Comparison of ENCODE assay signal across 1 cellular context in the genomic region with DNA sequence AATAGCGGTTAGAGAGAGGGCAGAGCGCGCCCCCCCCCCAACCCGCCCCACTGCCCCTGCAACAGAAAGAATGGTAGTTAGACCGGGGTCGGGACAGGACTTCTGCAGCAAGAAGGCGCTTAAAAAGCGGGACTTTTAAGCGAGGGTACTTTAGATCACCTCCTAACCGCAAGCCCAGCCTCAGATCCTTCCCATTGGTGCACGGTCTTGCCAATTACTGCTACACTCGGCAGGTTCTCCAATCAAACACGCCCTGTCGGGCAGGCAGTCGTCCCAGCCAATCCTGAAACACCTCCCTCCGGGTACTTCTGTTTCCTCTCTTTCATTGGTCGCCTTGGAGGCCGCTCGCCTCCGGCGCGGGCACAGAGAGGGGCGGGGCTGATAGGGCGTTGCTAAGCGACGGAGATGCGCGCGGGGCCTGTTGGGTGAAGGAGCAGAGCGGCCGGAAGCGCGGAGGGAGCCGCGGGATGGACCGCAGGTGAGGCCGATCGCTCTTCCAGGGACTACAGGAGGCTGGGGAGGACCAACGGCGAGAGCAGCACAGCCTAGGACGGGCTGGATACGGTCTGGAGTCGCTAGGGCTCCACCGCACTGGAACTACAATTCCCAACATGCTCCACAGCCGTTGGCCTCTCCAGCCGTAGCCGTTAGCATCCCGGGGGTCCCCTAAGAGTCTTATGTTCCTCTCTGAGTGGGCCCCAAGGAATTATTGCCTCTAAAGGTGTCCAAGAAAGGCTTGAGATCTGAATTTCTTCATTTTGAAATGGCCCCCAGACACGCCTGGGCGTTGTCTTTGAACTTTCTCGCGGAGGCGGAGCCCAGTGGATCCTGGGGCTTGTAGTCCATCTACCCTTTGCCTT.
TF ChIP-seq lines count a peak whose summit lies in the region.

A gene (plus strand): TSS at position 428 of the 860 bp plus-strand sequence. CDS start 40 bp downstream, at position 468.

TF ChIP-seq in HepG2, 621 proteins besides CTCF, POLR2A, EP300 and RAD21 (continued from another document and continues in another):
- TF ChIP-seq, protein P1, sequence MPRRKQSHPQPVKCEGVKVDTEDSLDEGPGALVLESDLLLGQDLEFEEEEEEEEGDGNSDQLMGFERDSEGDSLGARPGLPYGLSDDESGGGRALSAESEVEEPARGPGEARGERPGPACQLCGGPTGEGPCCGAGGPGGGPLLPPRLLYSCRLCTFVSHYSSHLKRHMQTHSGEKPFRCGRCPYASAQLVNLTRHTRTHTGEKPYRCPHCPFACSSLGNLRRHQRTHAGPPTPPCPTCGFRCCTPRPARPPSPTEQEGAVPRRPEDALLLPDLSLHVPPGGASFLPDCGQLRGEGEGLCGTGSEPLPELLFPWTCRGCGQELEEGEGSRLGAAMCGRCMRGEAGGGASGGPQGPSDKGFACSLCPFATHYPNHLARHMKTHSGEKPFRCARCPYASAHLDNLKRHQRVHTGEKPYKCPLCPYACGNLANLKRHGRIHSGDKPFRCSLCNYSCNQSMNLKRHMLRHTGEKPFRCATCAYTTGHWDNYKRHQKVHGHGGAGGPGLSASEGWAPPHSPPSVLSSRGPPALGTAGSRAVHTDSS (CRISPR knock-in tag; conservative IDR thresholded peaks at IDR 0.05) = 0 out of 2 replicates have a peak, but pooled peaks have one; percentile 35
- TF ChIP-seq CCDC6 (CRISPR knock-in tag; IDR thresholded peaks at IDR 0.05) (no peak), ZNF614 (CRISPR knock-in tag; IDR thresholded peaks at IDR 0.05; ENCODE audit: borderline replicate concordance) (no peak), ZSCAN20 (CRISPR knock-in tag; IDR thresholded peaks at IDR 0.05; ENCODE audit: borderline replicate concordance) (peak; percentile 73; the same call in 1 of the 2 replicates), HNRNPK (IDR thresholded peaks at IDR 0.05; ENCODE audit: low read depth, low read length, poor library complexity, severe bottlenecking) (no peak), ZNF629 (CRISPR knock-in tag; conservative IDR thresholded peaks at IDR 0.05) (no peak), ZNF17 (CRISPR knock-in tag; IDR thresholded peaks at IDR 0.05) (no peak), KDM4B (CRISPR knock-in tag; IDR thresholded peaks at IDR 0.05) (no peak), TOPORS (CRISPR knock-in tag; IDR thresholded peaks at IDR 0.05) (peak; percentile 38; the same call in 1 of the 2 replicates), CREM (IDR thresholded peaks at IDR 0.05) (peak; percentile 73), CREM (CRISPR knock-in tag; IDR thresholded peaks at IDR 0.05) (no peak), SCMH1 (CRISPR knock-in tag; IDR thresholded peaks at IDR 0.05; ENCODE audit: borderline replicate concordance) (no peak), TAF15 (IDR thresholded peaks at IDR 0.05; ENCODE audit: low read depth, low read length, poor library complexity, severe bottlenecking) (no peak), HOXA3 (CRISPR knock-in tag; IDR thresholded peaks at IDR 0.05) (no peak; the same call in none of the 2 replicates), KLF12 (CRISPR knock-in tag; IDR thresholded peaks at IDR 0.05; ENCODE audit: borderline replicate concordance) (peak; percentile 33; the same call in 1 of the 2 replicates), ZNF33B (CRISPR knock-in tag; IDR thresholded peaks at IDR 0.05) (no peak), ZNF101 (CRISPR knock-in tag; IDR thresholded peaks at IDR 0.05; ENCODE audit: borderline replicate concordance, low read depth) (no peak), SRF (IDR thresholded peaks at IDR 0.05; ENCODE audit: low read depth, low read length) (no peak), TBP (CRISPR knock-in tag; IDR thresholded peaks at IDR 0.05) (0 out of 2 replicates have a peak, but pooled peaks have one; percentile 59), ZNF607 (CRISPR knock-in tag; IDR thresholded peaks at IDR 0.05; ENCODE audit: borderline replicate concordance) (no peak), TBX2 (CRISPR knock-in tag; IDR thresholded peaks at IDR 0.05; ENCODE audit: borderline replicate concordance) (no peak; the same call in 1 of the 2 replicates), CBX5 (CRISPR knock-in tag; IDR thresholded peaks at IDR 0.05; ENCODE audit: borderline replicate concordance) (no peak), AGO1 (IDR thresholded peaks at IDR 0.05; ENCODE audit: low read depth, low read length, poor library complexity, severe bottlenecking) (peak; percentile 93), ZNF225 (CRISPR knock-in tag; IDR thresholded peaks at IDR 0.05) (no peak), NFIB (CRISPR knock-in tag; IDR thresholded peaks at IDR 0.05; ENCODE audit: borderline replicate concordance) (no peak), HOXA9 (CRISPR knock-in tag; IDR thresholded peaks at IDR 0.05; ENCODE audit: borderline replicate concordance) (no peak), IRX3 (CRISPR knock-in tag; IDR thresholded peaks at IDR 0.05; ENCODE audit: borderline replicate concordance, low read depth) (no peak), TBX3 (IDR thresholded peaks at IDR 0.05; ENCODE audit: borderline replicate concordance) (no peak), ZNF160 (CRISPR knock-in tag; IDR thresholded peaks at IDR 0.05) (peak; percentile 51; the same call in 1 of the 2 replicates), ZNF567 (CRISPR knock-in tag; IDR thresholded peaks at IDR 0.05; ENCODE audit: borderline replicate concordance) (peak; percentile 88; the same call in 1 of the 2 replicates), KDM5A (IDR thresholded peaks at IDR 0.05; ENCODE audit: borderline replicate concordance, low read length) (peak; percentile 86), REL (CRISPR knock-in tag; conservative IDR thresholded peaks at IDR 0.05) (no peak), FOXM1 (CRISPR knock-in tag; IDR thresholded peaks at IDR 0.05) (no peak)
- TF ChIP-seq, protein P2, sequence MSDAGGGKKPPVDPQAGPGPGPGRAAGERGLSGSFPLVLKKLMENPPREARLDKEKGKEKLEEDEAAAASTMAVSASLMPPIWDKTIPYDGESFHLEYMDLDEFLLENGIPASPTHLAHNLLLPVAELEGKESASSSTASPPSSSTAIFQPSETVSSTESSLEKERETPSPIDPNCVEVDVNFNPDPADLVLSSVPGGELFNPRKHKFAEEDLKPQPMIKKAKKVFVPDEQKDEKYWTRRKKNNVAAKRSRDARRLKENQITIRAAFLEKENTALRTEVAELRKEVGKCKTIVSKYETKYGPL (CRISPR knock-in tag; IDR thresholded peaks at IDR 0.05) = no peak
- TF ChIP-seq, protein P3, sequence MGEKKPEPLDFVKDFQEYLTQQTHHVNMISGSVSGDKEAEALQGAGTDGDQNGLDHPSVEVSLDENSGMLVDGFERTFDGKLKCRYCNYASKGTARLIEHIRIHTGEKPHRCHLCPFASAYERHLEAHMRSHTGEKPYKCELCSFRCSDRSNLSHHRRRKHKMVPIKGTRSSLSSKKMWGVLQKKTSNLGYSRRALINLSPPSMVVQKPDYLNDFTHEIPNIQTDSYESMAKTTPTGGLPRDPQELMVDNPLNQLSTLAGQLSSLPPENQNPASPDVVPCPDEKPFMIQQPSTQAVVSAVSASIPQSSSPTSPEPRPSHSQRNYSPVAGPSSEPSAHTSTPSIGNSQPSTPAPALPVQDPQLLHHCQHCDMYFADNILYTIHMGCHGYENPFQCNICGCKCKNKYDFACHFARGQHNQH (CRISPR knock-in tag; IDR thresholded peaks at IDR 0.05) = no peak
- TF ChIP-seq, protein P4, sequence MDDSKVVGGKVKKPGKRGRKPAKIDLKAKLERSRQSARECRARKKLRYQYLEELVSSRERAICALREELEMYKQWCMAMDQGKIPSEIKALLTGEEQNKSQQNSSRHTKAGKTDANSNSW (CRISPR knock-in tag; IDR thresholded peaks at IDR 0.05; ENCODE audit: borderline replicate concordance) = no peak
- TF ChIP-seq, protein P5, sequence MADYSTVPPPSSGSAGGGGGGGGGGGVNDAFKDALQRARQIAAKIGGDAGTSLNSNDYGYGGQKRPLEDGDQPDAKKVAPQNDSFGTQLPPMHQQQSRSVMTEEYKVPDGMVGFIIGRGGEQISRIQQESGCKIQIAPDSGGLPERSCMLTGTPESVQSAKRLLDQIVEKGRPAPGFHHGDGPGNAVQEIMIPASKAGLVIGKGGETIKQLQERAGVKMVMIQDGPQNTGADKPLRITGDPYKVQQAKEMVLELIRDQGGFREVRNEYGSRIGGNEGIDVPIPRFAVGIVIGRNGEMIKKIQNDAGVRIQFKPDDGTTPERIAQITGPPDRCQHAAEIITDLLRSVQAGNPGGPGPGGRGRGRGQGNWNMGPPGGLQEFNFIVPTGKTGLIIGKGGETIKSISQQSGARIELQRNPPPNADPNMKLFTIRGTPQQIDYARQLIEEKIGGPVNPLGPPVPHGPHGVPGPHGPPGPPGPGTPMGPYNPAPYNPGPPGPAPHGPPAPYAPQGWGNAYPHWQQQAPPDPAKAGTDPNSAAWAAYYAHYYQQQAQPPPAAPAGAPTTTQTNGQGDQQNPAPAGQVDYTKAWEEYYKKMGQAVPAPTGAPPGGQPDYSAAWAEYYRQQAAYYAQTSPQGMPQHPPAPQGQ (CRISPR knock-in tag; IDR thresholded peaks at IDR 0.05; ENCODE audit: borderline replicate concordance) = no peak
- TF ChIP-seq, protein P6, sequence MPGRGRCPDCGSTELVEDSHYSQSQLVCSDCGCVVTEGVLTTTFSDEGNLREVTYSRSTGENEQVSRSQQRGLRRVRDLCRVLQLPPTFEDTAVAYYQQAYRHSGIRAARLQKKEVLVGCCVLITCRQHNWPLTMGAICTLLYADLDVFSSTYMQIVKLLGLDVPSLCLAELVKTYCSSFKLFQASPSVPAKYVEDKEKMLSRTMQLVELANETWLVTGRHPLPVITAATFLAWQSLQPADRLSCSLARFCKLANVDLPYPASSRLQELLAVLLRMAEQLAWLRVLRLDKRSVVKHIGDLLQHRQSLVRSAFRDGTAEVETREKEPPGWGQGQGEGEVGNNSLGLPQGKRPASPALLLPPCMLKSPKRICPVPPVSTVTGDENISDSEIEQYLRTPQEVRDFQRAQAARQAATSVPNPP (CRISPR knock-in tag; IDR thresholded peaks at IDR 0.05) = no peak
- TF ChIP-seq, protein P7, sequence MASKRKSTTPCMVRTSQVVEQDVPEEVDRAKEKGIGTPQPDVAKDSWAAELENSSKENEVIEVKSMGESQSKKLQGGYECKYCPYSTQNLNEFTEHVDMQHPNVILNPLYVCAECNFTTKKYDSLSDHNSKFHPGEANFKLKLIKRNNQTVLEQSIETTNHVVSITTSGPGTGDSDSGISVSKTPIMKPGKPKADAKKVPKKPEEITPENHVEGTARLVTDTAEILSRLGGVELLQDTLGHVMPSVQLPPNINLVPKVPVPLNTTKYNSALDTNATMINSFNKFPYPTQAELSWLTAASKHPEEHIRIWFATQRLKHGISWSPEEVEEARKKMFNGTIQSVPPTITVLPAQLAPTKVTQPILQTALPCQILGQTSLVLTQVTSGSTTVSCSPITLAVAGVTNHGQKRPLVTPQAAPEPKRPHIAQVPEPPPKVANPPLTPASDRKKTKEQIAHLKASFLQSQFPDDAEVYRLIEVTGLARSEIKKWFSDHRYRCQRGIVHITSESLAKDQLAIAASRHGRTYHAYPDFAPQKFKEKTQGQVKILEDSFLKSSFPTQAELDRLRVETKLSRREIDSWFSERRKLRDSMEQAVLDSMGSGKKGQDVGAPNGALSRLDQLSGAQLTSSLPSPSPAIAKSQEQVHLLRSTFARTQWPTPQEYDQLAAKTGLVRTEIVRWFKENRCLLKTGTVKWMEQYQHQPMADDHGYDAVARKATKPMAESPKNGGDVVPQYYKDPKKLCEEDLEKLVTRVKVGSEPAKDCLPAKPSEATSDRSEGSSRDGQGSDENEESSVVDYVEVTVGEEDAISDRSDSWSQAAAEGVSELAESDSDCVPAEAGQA (IDR thresholded peaks at IDR 0.05; ENCODE audit: low read depth) = no peak; the same call in 1 of the 2 replicates
- TF ChIP-seq, protein P7 (CRISPR knock-in tag; IDR thresholded peaks at IDR 0.05; ENCODE audit: borderline replicate concordance) = no peak
- TF ChIP-seq, protein P8, sequence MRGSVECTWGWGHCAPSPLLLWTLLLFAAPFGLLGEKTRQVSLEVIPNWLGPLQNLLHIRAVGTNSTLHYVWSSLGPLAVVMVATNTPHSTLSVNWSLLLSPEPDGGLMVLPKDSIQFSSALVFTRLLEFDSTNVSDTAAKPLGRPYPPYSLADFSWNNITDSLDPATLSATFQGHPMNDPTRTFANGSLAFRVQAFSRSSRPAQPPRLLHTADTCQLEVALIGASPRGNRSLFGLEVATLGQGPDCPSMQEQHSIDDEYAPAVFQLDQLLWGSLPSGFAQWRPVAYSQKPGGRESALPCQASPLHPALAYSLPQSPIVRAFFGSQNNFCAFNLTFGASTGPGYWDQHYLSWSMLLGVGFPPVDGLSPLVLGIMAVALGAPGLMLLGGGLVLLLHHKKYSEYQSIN (CRISPR knock-in tag; IDR thresholded peaks at IDR 0.05; ENCODE audit: borderline replicate concordance) = no peak
- TF ChIP-seq, protein P9, sequence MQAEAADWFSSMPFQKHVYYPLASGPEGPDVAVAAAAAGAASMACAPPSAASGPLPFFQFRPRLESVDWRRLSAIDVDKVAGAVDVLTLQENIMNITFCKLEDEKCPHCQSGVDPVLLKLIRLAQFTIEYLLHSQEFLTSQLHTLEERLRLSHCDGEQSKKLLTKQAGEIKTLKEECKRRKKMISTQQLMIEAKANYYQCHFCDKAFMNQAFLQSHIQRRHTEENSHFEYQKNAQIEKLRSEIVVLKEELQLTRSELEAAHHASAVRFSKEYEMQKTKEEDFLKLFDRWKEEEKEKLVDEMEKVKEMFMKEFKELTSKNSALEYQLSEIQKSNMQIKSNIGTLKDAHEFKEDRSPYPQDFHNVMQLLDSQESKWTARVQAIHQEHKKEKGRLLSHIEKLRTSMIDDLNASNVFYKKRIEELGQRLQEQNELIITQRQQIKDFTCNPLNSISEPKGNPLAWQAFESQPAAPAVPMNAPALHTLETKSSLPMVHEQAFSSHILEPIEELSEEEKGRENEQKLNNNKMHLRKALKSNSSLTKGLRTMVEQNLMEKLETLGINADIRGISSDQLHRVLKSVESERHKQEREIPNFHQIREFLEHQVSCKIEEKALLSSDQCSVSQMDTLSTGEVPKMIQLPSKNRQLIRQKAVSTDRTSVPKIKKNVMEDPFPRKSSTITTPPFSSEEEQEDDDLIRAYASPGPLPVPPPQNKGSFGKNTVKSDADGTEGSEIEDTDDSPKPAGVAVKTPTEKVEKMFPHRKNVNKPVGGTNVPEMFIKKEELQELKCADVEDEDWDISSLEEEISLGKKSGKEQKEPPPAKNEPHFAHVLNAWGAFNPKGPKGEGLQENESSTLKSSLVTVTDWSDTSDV (CRISPR knock-in tag; IDR thresholded peaks at IDR 0.05) = peak; percentile 80
- TF ChIP-seq, protein P10, sequence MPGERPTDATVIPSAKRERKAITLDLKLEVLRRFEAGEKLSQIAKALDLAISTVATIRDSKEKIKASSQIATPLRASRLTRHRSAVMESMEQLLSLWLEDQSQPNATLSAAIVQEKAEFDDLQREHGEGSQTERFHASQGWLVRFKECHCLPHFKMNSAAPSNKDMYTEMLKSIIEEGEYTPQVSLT (CRISPR knock-in tag; IDR thresholded peaks at IDR 0.05; ENCODE audit: borderline replicate concordance, low read depth) = no peak
